Comparison of ENCODE assay signal across 7 cellular contexts in the genomic region with DNA sequence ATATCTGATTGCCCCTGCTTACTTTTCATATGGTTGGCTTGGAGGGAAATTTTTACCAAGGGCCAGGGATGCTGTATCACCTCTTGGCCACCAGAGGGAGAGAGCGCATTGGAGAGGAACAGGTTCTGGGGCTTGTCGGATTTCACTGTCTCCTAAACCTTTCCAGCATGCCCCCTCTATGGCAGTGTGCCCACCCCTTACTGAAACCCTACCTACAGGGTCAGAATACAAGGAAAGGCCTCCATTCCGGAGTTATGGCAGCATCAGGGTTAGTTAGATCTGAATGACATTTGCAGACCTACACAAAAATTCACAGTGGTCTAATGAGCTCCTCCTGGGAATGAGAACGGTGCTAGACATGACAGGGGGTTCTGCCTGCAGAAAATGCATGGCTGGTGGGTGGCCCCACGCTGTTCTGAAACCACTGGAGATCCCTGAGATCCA. TPM values are rescaled to one million over a fixed set of nuclear protein-coding genes. Genes with fewer than 3 reads are reported as not detected.
DNase-seq lines count a peak whose midpoint lies in the region; ATAC-seq and TF ChIP-seq lines count a peak whose summit lies in the region.

No MANE protein-coding gene starts in this region.

- peak; percentile 38 for DNase-seq in NCI-H2196 treated with DMSO at 0.1 percent for 48 hours (lab: John Stamatoyannopoulos, UW; ENCODE audit: unreplicated experiment)
- DNase-seq in activated CD4-positive, alpha-beta T cell treated with anti-CD3 and anti-CD28 coated beads, Interleukin-2, amount 50 U/mL, for 1 hour: peak; percentile 20
- DNase-seq in epidermal melanocyte (ENCODE audit: insufficient read length, low spot score): peak; percentile 43
- DNase-seq in neural progenitor cell (ENCODE audit: low spot score): peak; percentile 64
- no peak for DNase-seq in upper lobe of left lung

- no peak overlapping the region for H3K9ac ChIP-seq in neural progenitor cell

- H3K27ac Mint-ChIP-seq in neural progenitor cell: no peak overlapping the region

- H3K27me3 Mint-ChIP-seq in neural progenitor cell (ENCODE audit: insufficient read depth, low read depth): peaks cover 25% of the 10 kb centered on the region

- peaks cover 10% of the 10 kb centered on the region for H3K9me3 Mint-ChIP-seq in neural progenitor cell

- H3K27ac ChIP-seq in neural progenitor cell: no peak overlapping the region
- no peak overlapping the region for H3K27ac ChIP-seq in upper lobe of left lung

- no peak for TF ChIP-seq POLR2A in upper lobe of left lung (IDR thresholded peaks at IDR 0.05)

- peaks cover 6% of the 10 kb centered on the region for H3K4me1 ChIP-seq in neural progenitor cell
- H3K4me1 ChIP-seq in upper lobe of left lung: peaks cover 0 to 8% (median 0%) of the 10 kb centered on the region in 4 donors

- peaks cover 13% of the 10 kb centered on the region for H3K4me1 Mint-ChIP-seq in neural progenitor cell

- H3K9me3 ChIP-seq in neural progenitor cell (ENCODE audit: low read depth) (no peaks in the 10 kb centered on the region), upper lobe of left lung (no peaks in the 10 kb centered on the region)

- no peak for TF ChIP-seq EP300 in upper lobe of left lung (IDR thresholded peaks at IDR 0.05)

- H3K36me3 Mint-ChIP-seq in neural progenitor cell: no peaks in the 10 kb centered on the region

- H3K79me2 ChIP-seq in neural progenitor cell (ENCODE audit: low read depth): no peaks in the 10 kb centered on the region

- ATAC-seq in HG02852 (IDR thresholded peaks at IDR 0.05; ENCODE audit: unreplicated experiment): peak; percentile 70
- peak in 1 of 2 donors; percentile 47 for ATAC-seq in upper lobe of left lung (ENCODE audit: low FRiP score in 2 of 2)

- H2AFZ ChIP-seq in neural progenitor cell (replicated peaks): peak overlapping the region; percentile 35

- H3F3A ChIP-seq in neural progenitor cell (ENCODE audit: low read depth): peaks cover 7% of the 10 kb centered on the region

- no peak overlapping the region for H3K4me2 ChIP-seq in neural progenitor cell

- H3K4me3 ChIP-seq in neural progenitor cell (no peak overlapping the region), upper lobe of left lung (no peak overlapping the region)

- H3K27me3 ChIP-seq in neural progenitor cell: no peaks in the 10 kb centered on the region
- no peaks in the 10 kb centered on the region for H3K27me3 ChIP-seq in upper lobe of left lung

- WGBS in upper lobe of left lung, 2 donors: 4 to 9% methylated on average over 5 of the region's 5 CpGs

- H4K20me1 ChIP-seq in neural progenitor cell (ENCODE audit: low read depth): no peaks in the 10 kb centered on the region

- TF ChIP-seq CTCF in GM12872 (IDR thresholded peaks at IDR 0.05; ENCODE audit: insufficient read depth, low read depth, low read length): peak; percentile 98
- TF ChIP-seq CTCF in neural progenitor cell (IDR thresholded peaks at IDR 0.05): peak; percentile 92
- TF ChIP-seq CTCF in upper lobe of left lung (IDR thresholded peaks at IDR 0.05): peak; percentile 54 to 92 (median 76)

- no peak overlapping the region for H3K4me3 Mint-ChIP-seq in neural progenitor cell

- H3K36me3 ChIP-seq in neural progenitor cell: no peaks in the 10 kb centered on the region
- no peaks in the 10 kb centered on the region for H3K36me3 ChIP-seq in upper lobe of left lung

RNA-seq across cellular contexts. Expression of a gene that starts 5.8 kb away (rescaled TPM):
- total RNA-seq in neural progenitor cell (ENCODE audit: low replicate concordance) (0.06 and 0.37 TPM in 2 replicates), upper lobe of left lung (under 1 TPM in 2 of 6 donors, not detected in 4; 0.10 to 0.29 TPM)

Comparison
In these comparisons a context has a peak if more than half of its experiments do, and no peak if none do; other contexts are left out.
1. DNase-seq: peak in NCI-H2196 treated with DMSO at 0.1 percent for 48 hours (single experiment), activated CD4-positive, alpha-beta T cell treated with anti-CD3 and anti-CD28 coated beads, Interleukin-2, amount 50 U/mL, for 1 hour (single experiment), epidermal melanocyte (single experiment) and neural progenitor cell (single experiment); none in upper lobe of left lung (0 of 2).
2. Peak in every context shown above with its lines, with median percentiles within 50 percentile points of each other: CTCF ChIP-seq.